In the genomic region with DNA sequence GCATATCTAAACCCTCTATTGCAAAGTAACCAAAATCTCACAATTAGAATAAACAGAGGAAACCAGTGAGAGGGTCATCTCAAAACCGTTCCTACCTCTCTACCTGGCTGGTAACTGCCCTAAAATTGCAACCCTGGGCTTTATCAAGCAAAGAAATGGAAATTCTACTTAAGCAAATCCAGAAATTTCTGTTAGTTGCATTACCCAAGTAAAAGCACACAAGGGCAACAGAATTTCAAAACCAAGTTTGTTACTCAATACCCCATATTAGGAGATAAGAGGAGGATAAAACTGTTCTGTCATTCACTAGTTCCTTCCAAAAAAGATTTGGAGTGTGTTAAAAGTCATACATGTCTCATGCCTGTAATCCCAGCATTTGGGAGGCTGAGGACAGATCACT, we compare ENCODE assay signal across 1 cellular context.
TF ChIP-seq lines count a peak whose summit lies in the region.

No MANE protein-coding gene starts in this region.

TF ChIP-seq in GM23338, 12 proteins besides CTCF, POLR2A, EP300 and RAD21 (continued from another document):
- TF ChIP-seq, protein P1, sequence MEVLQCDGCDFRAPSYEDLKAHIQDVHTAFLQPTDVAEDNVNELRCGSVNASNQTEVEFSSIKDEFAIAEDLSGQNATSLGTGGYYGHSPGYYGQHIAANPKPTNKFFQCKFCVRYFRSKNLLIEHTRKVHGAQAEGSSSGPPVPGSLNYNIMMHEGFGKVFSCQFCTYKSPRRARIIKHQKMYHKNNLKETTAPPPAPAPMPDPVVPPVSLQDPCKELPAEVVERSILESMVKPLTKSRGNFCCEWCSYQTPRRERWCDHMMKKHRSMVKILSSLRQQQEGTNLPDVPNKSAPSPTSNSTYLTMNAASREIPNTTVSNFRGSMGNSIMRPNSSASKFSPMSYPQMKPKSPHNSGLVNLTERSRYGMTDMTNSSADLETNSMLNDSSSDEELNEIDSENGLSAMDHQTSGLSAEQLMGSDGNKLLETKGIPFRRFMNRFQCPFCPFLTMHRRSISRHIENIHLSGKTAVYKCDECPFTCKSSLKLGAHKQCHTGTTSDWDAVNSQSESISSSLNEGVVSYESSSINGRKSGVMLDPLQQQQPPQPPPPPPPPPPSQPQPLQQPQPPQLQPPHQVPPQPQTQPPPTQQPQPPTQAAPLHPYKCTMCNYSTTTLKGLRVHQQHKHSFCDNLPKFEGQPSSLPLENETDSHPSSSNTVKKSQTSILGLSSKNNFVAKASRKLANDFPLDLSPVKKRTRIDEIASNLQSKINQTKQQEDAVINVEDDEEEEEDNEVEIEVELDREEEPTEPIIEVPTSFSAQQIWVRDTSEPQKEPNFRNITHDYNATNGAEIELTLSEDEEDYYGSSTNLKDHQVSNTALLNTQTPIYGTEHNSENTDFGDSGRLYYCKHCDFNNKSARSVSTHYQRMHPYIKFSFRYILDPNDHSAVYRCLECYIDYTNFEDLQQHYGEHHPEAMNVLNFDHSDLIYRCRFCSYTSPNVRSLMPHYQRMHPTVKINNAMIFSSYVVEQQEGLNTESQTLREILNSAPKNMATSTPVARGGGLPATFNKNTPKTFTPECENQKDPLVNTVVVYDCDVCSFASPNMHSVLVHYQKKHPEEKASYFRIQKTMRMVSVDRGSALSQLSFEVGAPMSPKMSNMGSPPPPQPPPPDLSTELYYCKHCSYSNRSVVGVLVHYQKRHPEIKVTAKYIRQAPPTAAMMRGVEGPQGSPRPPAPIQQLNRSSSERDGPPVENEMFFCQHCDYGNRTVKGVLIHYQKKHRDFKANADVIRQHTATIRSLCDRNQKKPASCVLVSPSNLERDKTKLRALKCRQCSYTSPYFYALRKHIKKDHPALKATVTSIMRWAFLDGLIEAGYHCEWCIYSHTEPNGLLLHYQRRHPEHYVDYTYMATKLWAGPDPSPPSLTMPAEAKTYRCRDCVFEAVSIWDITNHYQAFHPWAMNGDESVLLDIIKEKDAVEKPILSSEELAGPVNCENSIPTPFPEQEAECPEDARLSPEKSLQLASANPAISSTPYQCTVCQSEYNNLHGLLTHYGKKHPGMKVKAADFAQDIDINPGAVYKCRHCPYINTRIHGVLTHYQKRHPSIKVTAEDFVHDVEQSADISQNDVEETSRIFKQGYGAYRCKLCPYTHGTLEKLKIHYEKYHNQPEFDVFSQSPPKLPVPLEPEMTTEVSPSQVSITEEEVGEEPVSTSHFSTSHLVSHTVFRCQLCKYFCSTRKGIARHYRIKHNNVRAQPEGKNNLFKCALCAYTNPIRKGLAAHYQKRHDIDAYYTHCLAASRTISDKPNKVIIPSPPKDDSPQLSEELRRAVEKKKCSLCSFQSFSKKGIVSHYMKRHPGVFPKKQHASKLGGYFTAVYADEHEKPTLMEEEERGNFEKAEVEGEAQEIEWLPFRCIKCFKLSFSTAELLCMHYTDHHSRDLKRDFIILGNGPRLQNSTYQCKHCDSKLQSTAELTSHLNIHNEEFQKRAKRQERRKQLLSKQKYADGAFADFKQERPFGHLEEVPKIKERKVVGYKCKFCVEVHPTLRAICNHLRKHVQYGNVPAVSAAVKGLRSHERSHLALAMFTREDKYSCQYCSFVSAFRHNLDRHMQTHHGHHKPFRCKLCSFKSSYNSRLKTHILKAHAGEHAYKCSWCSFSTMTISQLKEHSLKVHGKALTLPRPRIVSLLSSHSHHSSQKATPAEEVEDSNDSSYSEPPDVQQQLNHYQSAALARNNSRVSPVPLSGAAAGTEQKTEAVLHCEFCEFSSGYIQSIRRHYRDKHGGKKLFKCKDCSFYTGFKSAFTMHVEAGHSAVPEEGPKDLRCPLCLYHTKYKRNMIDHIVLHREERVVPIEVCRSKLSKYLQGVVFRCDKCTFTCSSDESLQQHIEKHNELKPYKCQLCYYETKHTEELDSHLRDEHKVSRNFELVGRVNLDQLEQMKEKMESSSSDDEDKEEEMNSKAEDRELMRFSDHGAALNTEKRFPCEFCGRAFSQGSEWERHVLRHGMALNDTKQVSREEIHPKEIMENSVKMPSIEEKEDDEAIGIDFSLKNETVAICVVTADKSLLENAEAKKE (CRISPR knock-in tag; IDR thresholded peaks at IDR 0.05) = no peak
- TF ChIP-seq CREB1 (CRISPR knock-in tag; IDR thresholded peaks at IDR 0.05; ENCODE audit: low read depth) (no peak), ZNF114 (CRISPR knock-in tag; IDR thresholded peaks at IDR 0.05) (no peak), JUNB (IDR thresholded peaks at IDR 0.05; ENCODE audit: unreplicated experiment) (no peak), EZH2phosphoT487 (IDR thresholded peaks at IDR 0.05; ENCODE audit: unreplicated experiment) (no peak), EZH2 (IDR thresholded peaks at IDR 0.05; ENCODE audit: low read depth, unreplicated experiment) (no peak), ZNF331 (CRISPR knock-in tag; IDR thresholded peaks at IDR 0.05; ENCODE audit: low read depth) (no peak), STAT1 (IDR thresholded peaks at IDR 0.05; ENCODE audit: unreplicated experiment) (no peak)
- TF ChIP-seq, protein P2, sequence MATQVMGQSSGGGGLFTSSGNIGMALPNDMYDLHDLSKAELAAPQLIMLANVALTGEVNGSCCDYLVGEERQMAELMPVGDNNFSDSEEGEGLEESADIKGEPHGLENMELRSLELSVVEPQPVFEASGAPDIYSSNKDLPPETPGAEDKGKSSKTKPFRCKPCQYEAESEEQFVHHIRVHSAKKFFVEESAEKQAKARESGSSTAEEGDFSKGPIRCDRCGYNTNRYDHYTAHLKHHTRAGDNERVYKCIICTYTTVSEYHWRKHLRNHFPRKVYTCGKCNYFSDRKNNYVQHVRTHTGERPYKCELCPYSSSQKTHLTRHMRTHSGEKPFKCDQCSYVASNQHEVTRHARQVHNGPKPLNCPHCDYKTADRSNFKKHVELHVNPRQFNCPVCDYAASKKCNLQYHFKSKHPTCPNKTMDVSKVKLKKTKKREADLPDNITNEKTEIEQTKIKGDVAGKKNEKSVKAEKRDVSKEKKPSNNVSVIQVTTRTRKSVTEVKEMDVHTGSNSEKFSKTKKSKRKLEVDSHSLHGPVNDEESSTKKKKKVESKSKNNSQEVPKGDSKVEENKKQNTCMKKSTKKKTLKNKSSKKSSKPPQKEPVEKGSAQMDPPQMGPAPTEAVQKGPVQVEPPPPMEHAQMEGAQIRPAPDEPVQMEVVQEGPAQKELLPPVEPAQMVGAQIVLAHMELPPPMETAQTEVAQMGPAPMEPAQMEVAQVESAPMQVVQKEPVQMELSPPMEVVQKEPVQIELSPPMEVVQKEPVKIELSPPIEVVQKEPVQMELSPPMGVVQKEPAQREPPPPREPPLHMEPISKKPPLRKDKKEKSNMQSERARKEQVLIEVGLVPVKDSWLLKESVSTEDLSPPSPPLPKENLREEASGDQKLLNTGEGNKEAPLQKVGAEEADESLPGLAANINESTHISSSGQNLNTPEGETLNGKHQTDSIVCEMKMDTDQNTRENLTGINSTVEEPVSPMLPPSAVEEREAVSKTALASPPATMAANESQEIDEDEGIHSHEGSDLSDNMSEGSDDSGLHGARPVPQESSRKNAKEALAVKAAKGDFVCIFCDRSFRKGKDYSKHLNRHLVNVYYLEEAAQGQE (IDR thresholded peaks at IDR 0.05; ENCODE audit: unreplicated experiment) = no peak
- TF ChIP-seq, protein P3, sequence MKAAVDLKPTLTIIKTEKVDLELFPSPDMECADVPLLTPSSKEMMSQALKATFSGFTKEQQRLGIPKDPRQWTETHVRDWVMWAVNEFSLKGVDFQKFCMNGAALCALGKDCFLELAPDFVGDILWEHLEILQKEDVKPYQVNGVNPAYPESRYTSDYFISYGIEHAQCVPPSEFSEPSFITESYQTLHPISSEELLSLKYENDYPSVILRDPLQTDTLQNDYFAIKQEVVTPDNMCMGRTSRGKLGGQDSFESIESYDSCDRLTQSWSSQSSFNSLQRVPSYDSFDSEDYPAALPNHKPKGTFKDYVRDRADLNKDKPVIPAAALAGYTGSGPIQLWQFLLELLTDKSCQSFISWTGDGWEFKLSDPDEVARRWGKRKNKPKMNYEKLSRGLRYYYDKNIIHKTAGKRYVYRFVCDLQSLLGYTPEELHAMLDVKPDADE (IDR thresholded peaks at IDR 0.05) = no peak
